17 cellular contexts compared by ENCODE assay signal in the genomic region with DNA sequence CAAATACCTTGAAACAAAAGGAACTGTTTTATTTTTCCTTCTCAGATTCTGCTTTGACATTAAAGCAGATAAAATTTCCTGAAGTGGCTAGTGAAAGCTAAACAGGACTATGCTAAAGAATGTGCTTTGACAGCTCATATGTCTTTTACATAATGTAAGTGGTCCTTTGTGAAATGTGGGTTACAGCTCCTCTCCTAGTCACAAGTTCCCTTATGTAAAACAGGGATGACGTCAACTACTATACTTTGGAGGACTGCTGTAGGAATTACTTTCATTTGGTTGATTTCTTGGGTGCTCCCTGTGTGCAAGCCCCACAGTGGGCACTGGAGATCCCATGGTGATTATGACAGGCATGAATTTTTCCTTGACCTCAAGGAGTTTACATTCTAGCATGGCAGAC.
"Had no signal": no experiment of that assay in that cellular context is flagged by ENCODE, and none has a peak within 500 bp of the region (broad histone marks: within the 10 kb centered on the region; RNA-seq: fewer than 3 reads in every experiment).

No MANE protein-coding gene starts in this region.

- DNase-seq: activated CD4-positive, alpha-beta T cell treated with anti-CD3 and anti-CD28 coated beads for 1 hour; activated CD4-positive, alpha-beta T cell treated with anti-CD3 and anti-CD28 coated beads, Interleukin-2, amount 50 U/mL, for 48 hours; activated CD8-positive, alpha-beta memory T cell treated with anti-CD3 and anti-CD28 coated beads, Interleukin-2, amount 10 ng/mL, durations not matched to agents 7 days and 5 days; activated effector memory CD4-positive, alpha-beta T cell treated with Interleukin-2 at 50 U/mL for 16 hours; activated T-cell treated with anti-CD3 and anti-CD28 coated beads, Interleukin-2, amount 50 U/mL, for 24 hours; amniotic stem cell; brain microvascular endothelial cell; pancreas; stimulated activated CD4-positive, alpha-beta T cell treated with anti-CD3 and anti-CD28 coated beads, Interleukin-15, amount 100 ng/mL, for 24 hours; stimulated activated CD4-positive, alpha-beta T cell treated with anti-CD3 and anti-CD28 coated beads, Interleukin-4, amount 100 ng/mL, for 4 hours; stimulated activated naive CD8-positive, alpha-beta T cell treated with anti-CD3 and anti-CD28 coated beads, Interleukin-15, amount 100 ng/mL, for 72 hours; uterus had no signal

- H3K4me1 ChIP-seq: uterus had no signal

- H3K4me3 ChIP-seq: esophagus muscularis mucosa, gastroesophageal sphincter, neural progenitor cell, pancreas, thoracic aorta, uterus had no signal

- H3K36me3 ChIP-seq: brain microvascular endothelial cell, esophagus muscularis mucosa, gastroesophageal sphincter, neural progenitor cell, pancreas, thoracic aorta, uterus had no signal

- H3K9me3 ChIP-seq: esophagus muscularis mucosa, gastroesophageal sphincter, pancreas, thoracic aorta, uterus had no signal

- H3K27me3 ChIP-seq: brain microvascular endothelial cell, esophagus muscularis mucosa, gastroesophageal sphincter, neural progenitor cell, pancreas, uterus had no signal

- ATAC-seq: activated CD8-positive, alpha-beta memory T cell treated with anti-CD3 and anti-CD28 coated beads, Interleukin-2, amount 10 ng/mL, durations not matched to agents 7 days and 5 days; activated naive CD4-positive, alpha-beta T cell treated with anti-CD3 and anti-CD28 coated beads, Interleukin-2, amount 50 U/mL, for 72 hours; gastroesophageal sphincter; pancreas; stimulated activated naive CD8-positive, alpha-beta T cell treated with anti-CD3 and anti-CD28 coated beads, Interleukin-15, amount 100 ng/mL, for 72 hours had no signal

- H3K27ac ChIP-seq: brain microvascular endothelial cell, neural progenitor cell, pancreas, thoracic aorta, uterus had no signal
